1 cellular context compared by ENCODE assay signal in the genomic region with DNA sequence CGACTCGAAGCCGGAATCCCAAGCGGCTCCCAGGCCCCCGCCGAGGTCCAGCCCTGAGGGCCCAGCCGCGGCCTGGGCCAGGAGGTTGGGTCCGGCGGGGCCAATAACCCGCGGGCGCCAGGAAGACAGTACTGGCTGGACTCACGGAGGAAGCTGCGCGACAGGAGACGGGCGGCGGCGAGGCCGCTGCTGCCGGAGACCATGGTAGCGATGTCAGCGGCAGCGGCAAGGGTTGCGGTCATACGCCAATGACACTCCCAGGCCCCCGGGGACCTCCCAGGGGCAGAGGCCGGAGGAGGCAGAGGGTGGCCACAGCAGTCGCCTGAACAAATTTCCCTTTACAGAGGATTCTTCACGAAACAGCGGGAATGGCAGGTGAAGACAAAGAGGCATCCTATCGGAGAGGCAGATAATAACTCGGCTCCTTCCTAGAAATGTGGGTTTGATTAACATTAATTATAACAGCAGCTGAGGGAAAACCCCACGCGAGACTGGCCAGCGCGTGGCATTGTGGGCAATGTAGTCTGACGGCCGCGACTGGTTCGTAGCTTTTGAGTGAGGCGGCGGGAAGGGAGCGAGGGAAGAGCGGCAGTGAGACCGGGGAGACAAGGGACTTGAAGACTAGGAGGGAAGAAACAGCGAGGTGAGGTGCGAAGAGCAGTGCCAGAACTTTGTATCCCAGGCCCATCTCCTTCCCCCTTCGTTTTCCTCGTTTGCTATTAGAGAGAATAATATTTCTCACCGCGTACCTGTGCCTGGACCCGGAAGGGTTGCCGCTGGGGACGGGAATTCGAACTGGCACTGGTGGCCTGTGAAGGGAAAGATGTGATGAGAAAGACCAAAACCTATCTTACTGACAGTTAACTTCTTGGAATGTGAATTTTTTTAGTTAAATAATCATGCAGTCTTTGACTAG.
TF ChIP-seq lines count a peak whose summit lies in the region.

A gene (minus strand): TSS at position 253 of the 916 bp plus-strand sequence. CDS start 11 bp downstream, at position 242.

TF ChIP-seq in HepG2, 621 proteins besides CTCF, POLR2A, EP300 and RAD21 (continued from another document and continues in another):
- TF ChIP-seq, protein P1, sequence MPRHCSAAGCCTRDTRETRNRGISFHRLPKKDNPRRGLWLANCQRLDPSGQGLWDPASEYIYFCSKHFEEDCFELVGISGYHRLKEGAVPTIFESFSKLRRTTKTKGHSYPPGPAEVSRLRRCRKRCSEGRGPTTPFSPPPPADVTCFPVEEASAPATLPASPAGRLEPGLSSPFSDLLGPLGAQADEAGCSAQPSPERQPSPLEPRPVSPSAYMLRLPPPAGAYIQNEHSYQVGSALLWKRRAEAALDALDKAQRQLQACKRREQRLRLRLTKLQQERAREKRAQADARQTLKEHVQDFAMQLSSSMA (CRISPR knock-in tag; IDR thresholded peaks at IDR 0.05), result peak; percentile 22; the same call in 1 of the 2 replicates
- TF ChIP-seq, protein P2, sequence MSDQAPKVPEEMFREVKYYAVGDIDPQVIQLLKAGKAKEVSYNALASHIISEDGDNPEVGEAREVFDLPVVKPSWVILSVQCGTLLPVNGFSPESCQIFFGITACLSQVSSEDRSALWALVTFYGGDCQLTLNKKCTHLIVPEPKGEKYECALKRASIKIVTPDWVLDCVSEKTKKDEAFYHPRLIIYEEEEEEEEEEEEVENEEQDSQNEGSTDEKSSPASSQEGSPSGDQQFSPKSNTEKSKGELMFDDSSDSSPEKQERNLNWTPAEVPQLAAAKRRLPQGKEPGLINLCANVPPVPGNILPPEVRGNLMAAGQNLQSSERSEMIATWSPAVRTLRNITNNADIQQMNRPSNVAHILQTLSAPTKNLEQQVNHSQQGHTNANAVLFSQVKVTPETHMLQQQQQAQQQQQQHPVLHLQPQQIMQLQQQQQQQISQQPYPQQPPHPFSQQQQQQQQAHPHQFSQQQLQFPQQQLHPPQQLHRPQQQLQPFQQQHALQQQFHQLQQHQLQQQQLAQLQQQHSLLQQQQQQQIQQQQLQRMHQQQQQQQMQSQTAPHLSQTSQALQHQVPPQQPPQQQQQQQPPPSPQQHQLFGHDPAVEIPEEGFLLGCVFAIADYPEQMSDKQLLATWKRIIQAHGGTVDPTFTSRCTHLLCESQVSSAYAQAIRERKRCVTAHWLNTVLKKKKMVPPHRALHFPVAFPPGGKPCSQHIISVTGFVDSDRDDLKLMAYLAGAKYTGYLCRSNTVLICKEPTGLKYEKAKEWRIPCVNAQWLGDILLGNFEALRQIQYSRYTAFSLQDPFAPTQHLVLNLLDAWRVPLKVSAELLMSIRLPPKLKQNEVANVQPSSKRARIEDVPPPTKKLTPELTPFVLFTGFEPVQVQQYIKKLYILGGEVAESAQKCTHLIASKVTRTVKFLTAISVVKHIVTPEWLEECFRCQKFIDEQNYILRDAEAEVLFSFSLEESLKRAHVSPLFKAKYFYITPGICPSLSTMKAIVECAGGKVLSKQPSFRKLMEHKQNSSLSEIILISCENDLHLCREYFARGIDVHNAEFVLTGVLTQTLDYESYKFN (CRISPR knock-in tag; conservative IDR thresholded peaks at IDR 0.05), result peak; percentile 37; the same call in 1 of the 2 replicates
- peak; percentile 83 for TF ChIP-seq GABPB1 (CRISPR knock-in tag; IDR thresholded peaks at IDR 0.05)
- no peak for TF ChIP-seq ZNF644 (CRISPR knock-in tag; IDR thresholded peaks at IDR 0.05; ENCODE audit: low read depth)
- peak; percentile 79 for TF ChIP-seq ELF1 (CRISPR knock-in tag; IDR thresholded peaks at IDR 0.05)
- TF ChIP-seq PCBP1 (IDR thresholded peaks at IDR 0.05; ENCODE audit: borderline replicate concordance, low read depth, low read length), result no peak
- no peak for TF ChIP-seq ZNF282 (IDR thresholded peaks at IDR 0.05; ENCODE audit: partially characterized antibody)
- TF ChIP-seq, protein P3, sequence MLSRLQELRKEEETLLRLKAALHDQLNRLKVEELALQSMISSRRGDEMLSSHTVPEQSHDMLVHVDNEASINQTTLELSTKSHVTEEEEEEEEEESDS (CRISPR knock-in tag; IDR thresholded peaks at IDR 0.05; ENCODE audit: borderline replicate concordance), result no peak
- peak; percentile 99 for TF ChIP-seq THAP11 (CRISPR knock-in tag; IDR thresholded peaks at IDR 0.05)
- peak; percentile 69; the same call in 1 of the 2 replicates for TF ChIP-seq TBX2 (CRISPR knock-in tag; IDR thresholded peaks at IDR 0.05; ENCODE audit: borderline replicate concordance)
- TF ChIP-seq ZNF619 (CRISPR knock-in tag; IDR thresholded peaks at IDR 0.05), result peak; percentile 91; the same call in 1 of the 2 replicates
- TF ChIP-seq ZNF709 (CRISPR knock-in tag; IDR thresholded peaks at IDR 0.05), result peak; percentile 58; the same call in 1 of the 2 replicates
- TF ChIP-seq NFYC (CRISPR knock-in tag; IDR thresholded peaks at IDR 0.05), result no peak; the same call in 1 of the 2 replicates
- TF ChIP-seq ZNF251 (CRISPR knock-in tag; IDR thresholded peaks at IDR 0.05), result 0 out of 2 replicates have a peak, but pooled peaks have one; percentile 30
- TF ChIP-seq, protein P4, sequence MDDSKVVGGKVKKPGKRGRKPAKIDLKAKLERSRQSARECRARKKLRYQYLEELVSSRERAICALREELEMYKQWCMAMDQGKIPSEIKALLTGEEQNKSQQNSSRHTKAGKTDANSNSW (CRISPR knock-in tag; IDR thresholded peaks at IDR 0.05; ENCODE audit: borderline replicate concordance), result peak; percentile 7; the same call in 1 of the 2 replicates
- TF ChIP-seq BCL6 (CRISPR knock-in tag; IDR thresholded peaks at IDR 0.05), result no peak
- no peak for TF ChIP-seq MIER3 (CRISPR knock-in tag; IDR thresholded peaks at IDR 0.05; ENCODE audit: borderline replicate concordance)
- TF ChIP-seq, protein P5, sequence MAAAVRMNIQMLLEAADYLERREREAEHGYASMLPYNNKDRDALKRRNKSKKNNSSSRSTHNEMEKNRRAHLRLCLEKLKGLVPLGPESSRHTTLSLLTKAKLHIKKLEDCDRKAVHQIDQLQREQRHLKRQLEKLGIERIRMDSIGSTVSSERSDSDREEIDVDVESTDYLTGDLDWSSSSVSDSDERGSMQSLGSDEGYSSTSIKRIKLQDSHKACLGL (CRISPR knock-in tag; IDR thresholded peaks at IDR 0.05), result peak; percentile 82; the same call in 1 of the 2 replicates
- TF ChIP-seq TCF7L2 (IDR thresholded peaks at IDR 0.05; ENCODE audit: low read depth, low read length), result no peak
- TF ChIP-seq MEF2D (CRISPR knock-in tag; IDR thresholded peaks at IDR 0.05), result peak; percentile 54
- TF ChIP-seq, protein P6, sequence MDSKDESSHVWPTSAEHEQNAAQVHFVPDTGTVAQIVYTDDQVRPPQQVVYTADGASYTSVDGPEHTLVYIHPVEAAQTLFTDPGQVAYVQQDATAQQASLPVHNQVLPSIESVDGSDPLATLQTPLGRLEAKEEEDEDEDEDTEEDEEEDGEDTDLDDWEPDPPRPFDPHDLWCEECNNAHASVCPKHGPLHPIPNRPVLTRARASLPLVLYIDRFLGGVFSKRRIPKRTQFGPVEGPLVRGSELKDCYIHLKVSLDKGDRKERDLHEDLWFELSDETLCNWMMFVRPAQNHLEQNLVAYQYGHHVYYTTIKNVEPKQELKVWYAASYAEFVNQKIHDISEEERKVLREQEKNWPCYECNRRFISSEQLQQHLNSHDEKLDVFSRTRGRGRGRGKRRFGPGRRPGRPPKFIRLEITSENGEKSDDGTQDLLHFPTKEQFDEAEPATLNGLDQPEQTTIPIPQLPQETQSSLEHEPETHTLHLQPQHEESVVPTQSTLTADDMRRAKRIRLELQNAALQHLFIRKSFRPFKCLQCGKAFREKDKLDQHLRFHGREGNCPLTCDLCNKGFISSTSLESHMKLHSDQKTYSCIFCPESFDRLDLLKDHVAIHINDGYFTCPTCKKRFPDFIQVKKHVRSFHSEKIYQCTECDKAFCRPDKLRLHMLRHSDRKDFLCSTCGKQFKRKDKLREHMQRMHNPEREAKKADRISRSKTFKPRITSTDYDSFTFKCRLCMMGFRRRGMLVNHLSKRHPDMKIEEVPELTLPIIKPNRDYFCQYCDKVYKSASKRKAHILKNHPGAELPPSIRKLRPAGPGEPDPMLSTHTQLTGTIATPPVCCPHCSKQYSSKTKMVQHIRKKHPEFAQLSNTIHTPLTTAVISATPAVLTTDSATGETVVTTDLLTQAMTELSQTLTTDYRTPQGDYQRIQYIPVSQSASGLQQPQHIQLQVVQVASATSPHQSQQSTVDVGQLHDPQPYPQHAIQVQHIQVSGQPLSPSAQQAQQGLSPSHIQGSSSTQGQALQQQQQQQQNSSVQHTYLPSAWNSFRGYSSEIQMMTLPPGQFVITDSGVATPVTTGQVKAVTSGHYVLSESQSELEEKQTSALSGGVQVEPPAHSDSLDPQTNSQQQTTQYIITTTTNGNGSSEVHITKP (CRISPR knock-in tag; IDR thresholded peaks at IDR 0.05; ENCODE audit: low read depth), result 0 out of 2 replicates have a peak, but pooled peaks have one; percentile 9
- no peak for TF ChIP-seq ZNF24 (IDR thresholded peaks at IDR 0.05)
- TF ChIP-seq ZNF232 (CRISPR knock-in tag; IDR thresholded peaks at IDR 0.05; ENCODE audit: borderline replicate concordance), result peak; percentile 56; the same call in 1 of the 2 replicates
- TF ChIP-seq, protein P7, sequence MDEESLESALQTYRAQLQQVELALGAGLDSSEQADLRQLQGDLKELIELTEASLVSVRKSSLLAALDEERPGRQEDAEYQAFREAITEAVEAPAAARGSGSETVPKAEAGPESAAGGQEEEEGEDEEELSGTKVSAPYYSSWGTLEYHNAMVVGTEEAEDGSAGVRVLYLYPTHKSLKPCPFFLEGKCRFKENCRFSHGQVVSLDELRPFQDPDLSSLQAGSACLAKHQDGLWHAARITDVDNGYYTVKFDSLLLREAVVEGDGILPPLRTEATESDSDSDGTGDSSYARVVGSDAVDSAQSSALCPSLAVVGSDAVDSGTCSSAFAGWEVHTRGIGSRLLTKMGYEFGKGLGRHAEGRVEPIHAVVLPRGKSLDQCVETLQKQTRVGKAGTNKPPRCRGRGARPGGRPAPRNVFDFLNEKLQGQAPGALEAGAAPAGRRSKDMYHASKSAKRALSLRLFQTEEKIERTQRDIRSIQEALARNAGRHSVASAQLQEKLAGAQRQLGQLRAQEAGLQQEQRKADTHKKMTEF (CRISPR knock-in tag; IDR thresholded peaks at IDR 0.05), result no peak
- TF ChIP-seq, protein P8, sequence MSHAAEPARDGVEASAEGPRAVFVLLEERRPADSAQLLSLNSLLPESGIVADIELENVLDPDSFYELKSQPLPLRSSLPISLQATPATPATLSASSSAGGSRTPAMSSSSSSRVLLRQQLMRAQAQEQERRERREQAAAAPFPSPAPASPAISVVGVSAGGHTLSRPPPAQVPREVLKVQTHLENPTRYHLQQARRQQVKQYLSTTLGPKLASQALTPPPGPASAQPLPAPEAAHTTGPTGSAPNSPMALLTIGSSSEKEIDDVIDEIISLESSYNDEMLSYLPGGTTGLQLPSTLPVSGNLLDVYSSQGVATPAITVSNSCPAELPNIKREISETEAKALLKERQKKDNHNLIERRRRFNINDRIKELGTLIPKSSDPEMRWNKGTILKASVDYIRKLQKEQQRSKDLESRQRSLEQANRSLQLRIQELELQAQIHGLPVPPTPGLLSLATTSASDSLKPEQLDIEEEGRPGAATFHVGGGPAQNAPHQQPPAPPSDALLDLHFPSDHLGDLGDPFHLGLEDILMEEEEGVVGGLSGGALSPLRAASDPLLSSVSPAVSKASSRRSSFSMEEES (CRISPR knock-in tag; IDR thresholded peaks at IDR 0.05), result peak; percentile 12; the same call in 1 of the 2 replicates
- TF ChIP-seq ZFP37 (CRISPR knock-in tag; IDR thresholded peaks at IDR 0.05; ENCODE audit: borderline replicate concordance), result no peak
- no peak for TF ChIP-seq CC2D1A (CRISPR knock-in tag; IDR thresholded peaks at IDR 0.05)
- no peak for TF ChIP-seq NBN (conservative IDR thresholded peaks at IDR 0.05)
- TF ChIP-seq SATB2 (CRISPR knock-in tag; IDR thresholded peaks at IDR 0.05), result peak; percentile 87; the same call in 1 of the 2 replicates
- TF ChIP-seq RBFOX2 (IDR thresholded peaks at IDR 0.05; ENCODE audit: low read depth, low read length), result peak; percentile 93
- TF ChIP-seq ZNF367 (CRISPR knock-in tag; IDR thresholded peaks at IDR 0.05; ENCODE audit: borderline replicate concordance), result no peak
- no peak for TF ChIP-seq ZNF10 (CRISPR knock-in tag; IDR thresholded peaks at IDR 0.05; ENCODE audit: borderline replicate concordance, low read depth)
- no peak for TF ChIP-seq SYNCRIP (IDR thresholded peaks at IDR 0.05; ENCODE audit: insufficient read depth, low read depth, low read length)
- no peak for TF ChIP-seq ZNF138 (CRISPR knock-in tag; IDR thresholded peaks at IDR 0.05; ENCODE audit: low read depth)
- TF ChIP-seq, protein P9, sequence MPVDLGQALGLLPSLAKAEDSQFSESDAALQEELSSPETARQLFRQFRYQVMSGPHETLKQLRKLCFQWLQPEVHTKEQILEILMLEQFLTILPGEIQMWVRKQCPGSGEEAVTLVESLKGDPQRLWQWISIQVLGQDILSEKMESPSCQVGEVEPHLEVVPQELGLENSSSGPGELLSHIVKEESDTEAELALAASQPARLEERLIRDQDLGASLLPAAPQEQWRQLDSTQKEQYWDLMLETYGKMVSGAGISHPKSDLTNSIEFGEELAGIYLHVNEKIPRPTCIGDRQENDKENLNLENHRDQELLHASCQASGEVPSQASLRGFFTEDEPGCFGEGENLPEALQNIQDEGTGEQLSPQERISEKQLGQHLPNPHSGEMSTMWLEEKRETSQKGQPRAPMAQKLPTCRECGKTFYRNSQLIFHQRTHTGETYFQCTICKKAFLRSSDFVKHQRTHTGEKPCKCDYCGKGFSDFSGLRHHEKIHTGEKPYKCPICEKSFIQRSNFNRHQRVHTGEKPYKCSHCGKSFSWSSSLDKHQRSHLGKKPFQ (CRISPR knock-in tag; IDR thresholded peaks at IDR 0.05; ENCODE audit: insufficient replicate concordance), result no peak
- no peak for TF ChIP-seq ZNF124 (CRISPR knock-in tag; IDR thresholded peaks at IDR 0.05)
- TF ChIP-seq HHEX (CRISPR knock-in tag; IDR thresholded peaks at IDR 0.05), result no peak
- TF ChIP-seq BHLHE40 (IDR thresholded peaks at IDR 0.05; ENCODE audit: low read length), result no peak
- TF ChIP-seq ZNF816 (CRISPR knock-in tag; IDR thresholded peaks at IDR 0.05; ENCODE audit: borderline replicate concordance), result no peak
- TF ChIP-seq PRPF4 (IDR thresholded peaks at IDR 0.05; ENCODE audit: low read depth, low read length, poor library complexity, severe bottlenecking), result no peak
- no peak; the same call in 1 of the 2 replicates for TF ChIP-seq ZNF788 (CRISPR knock-in tag; IDR thresholded peaks at IDR 0.05; ENCODE audit: borderline replicate concordance)
- TF ChIP-seq ZNF264 (CRISPR knock-in tag; IDR thresholded peaks at IDR 0.05), result no peak; the same call in none of the 2 replicates
- TF ChIP-seq, protein P10, sequence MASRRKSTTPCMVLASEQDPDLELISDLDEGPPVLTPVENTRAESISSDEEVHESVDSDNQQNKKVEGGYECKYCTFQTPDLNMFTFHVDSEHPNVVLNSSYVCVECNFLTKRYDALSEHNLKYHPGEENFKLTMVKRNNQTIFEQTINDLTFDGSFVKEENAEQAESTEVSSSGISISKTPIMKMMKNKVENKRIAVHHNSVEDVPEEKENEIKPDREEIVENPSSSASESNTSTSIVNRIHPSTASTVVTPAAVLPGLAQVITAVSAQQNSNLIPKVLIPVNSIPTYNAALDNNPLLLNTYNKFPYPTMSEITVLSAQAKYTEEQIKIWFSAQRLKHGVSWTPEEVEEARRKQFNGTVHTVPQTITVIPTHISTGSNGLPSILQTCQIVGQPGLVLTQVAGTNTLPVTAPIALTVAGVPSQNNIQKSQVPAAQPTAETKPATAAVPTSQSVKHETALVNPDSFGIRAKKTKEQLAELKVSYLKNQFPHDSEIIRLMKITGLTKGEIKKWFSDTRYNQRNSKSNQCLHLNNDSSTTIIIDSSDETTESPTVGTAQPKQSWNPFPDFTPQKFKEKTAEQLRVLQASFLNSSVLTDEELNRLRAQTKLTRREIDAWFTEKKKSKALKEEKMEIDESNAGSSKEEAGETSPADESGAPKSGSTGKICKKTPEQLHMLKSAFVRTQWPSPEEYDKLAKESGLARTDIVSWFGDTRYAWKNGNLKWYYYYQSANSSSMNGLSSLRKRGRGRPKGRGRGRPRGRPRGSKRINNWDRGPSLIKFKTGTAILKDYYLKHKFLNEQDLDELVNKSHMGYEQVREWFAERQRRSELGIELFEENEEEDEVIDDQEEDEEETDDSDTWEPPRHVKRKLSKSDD (CRISPR knock-in tag; IDR thresholded peaks at IDR 0.05; ENCODE audit: low read depth), result 0 out of 2 replicates have a peak, but pooled peaks have one; percentile 5
